Comparison of ENCODE assay signal across 11 cellular contexts in genomic region chr1:58898739-58899580, GRCh38.
DNase-seq lines count a peak whose midpoint lies in the region; ATAC-seq, FAIRE-seq and TF ChIP-seq lines count a peak whose summit lies in the region.
"Had no signal": no experiment of that assay in that cellular context is flagged by ENCODE, and none has a peak within 500 bp of the region (broad histone marks: within the 10 kb centered on the region; RNA-seq: fewer than 3 reads in every experiment).

No MANE protein-coding gene starts in this region.

- no peaks in the 10 kb centered on the region for H3K36me3 ChIP-seq in IMR-90 (ENCODE audit: control insufficient read depth, insufficient read depth, low read length)
- no peaks in the 10 kb centered on the region for H3K36me3 ChIP-seq in astrocyte (ENCODE audit: insufficient read depth, low read length)
- no peaks in the 10 kb centered on the region for H3K36me3 ChIP-seq in small intestine (ENCODE audit: control insufficient read depth in 2 of 2, insufficient read depth in 2 of 2, low read length in 2 of 2)

- no peak for TF ChIP-seq POLR2A in IMR-90 (IDR thresholded peaks at IDR 0.05; ENCODE audit: low read depth, low read length)

- dilution Hi-C loops in IMR-90 (cut with HindIII; ENCODE audit: low sequenced_read_pairs, unreplicated experiment) = no loop called here

- H4K5ac ChIP-seq in IMR-90 (ENCODE audit: low read depth, low read length) = no peak overlapping the region; the same call in 1 of the 2 replicates

- peaks cover 18% of the 10 kb centered on the region for H3K9me1 ChIP-seq in IMR-90 (ENCODE audit: insufficient read depth, low read length)

- no TSS peak for BruUV-seq in IMR-90 (replicated peaks; lab: Mats Ljungman, UMichigan)

- H4K91ac ChIP-seq in IMR-90 (ENCODE audit: insufficient read depth, low read depth, low read length) = peak overlapping the region; percentile 45

- no peak for TF ChIP-seq CTCF in IMR-90 (conservative IDR thresholded peaks at IDR 0.05; ENCODE audit: low read depth, low read length)
- TF ChIP-seq CTCF in astrocyte (IDR thresholded peaks at IDR 0.05; ENCODE audit: insufficient read depth, low read depth, low read length) = no peak
- TF ChIP-seq CTCF in GM10248 (IDR thresholded peaks at IDR 0.05; ENCODE audit: control extremely low read depth, extremely low read depth, low read depth, missing control alignments) = no peak

- intact Hi-C loops in IMR-90 (cut with micrococcal nuclease) = loop anchor here (5.0 kb wide), 1 partner anchor 157 kb away; no protein-coding TSS in a partner anchor

- no peaks in the 10 kb centered on the region for H3K9me3 ChIP-seq in IMR-90 (ENCODE audit: control insufficient read depth, insufficient read depth, low read length)
- no peaks in the 10 kb centered on the region for H3K9me3 ChIP-seq in astrocyte (ENCODE audit: insufficient read depth, low read depth, low read length)
- no peaks in the 10 kb centered on the region for H3K9me3 ChIP-seq in small intestine (ENCODE audit: control insufficient read depth, low read depth)

- no peaks in the 10 kb centered on the region for H4K20me1 ChIP-seq in IMR-90 (ENCODE audit: insufficient read depth, low read length)
- H4K20me1 ChIP-seq in astrocyte (ENCODE audit: insufficient read depth, low read length) = no peaks in the 10 kb centered on the region

- H3K36me3 Mint-ChIP-seq in astrocyte (ENCODE audit: low read depth, unreplicated experiment) = no peaks in the 10 kb centered on the region

- no peak for TF ChIP-seq RAD21 in IMR-90 (IDR thresholded peaks at IDR 0.05; ENCODE audit: low read length)

- H3K4me3 ChIP-seq in IMR-90 (ENCODE audit: insufficient read depth, low read depth, low read length) (no peak overlapping the region), astrocyte (ENCODE audit: insufficient read depth, low read depth, low read length) (no peak overlapping the region), small intestine (ENCODE audit: low read depth in 1 of 2, low read length in 2 of 2) (no peak overlapping the region)

- WGBS in IMR-90 (ENCODE audit: extremely low coverage in 2 of 2, insufficient read length in 1 of 2), 2 experiments = 70% methylated on average over 2 of the region's 10 CpGs; no CpG with 5 or more reads in 1 of the 2 experiments
- WGBS in small intestine, 3 donors = 43 to 52% (median 46%) methylated on average over 10 of the region's 10 CpGs

- POLR2A ChIA-PET in IMR-90 (lab: Charles Lee; ENCODE audit: unreplicated experiment) (no interaction called here), GM10248 (lab: Yijun Ruan, JAX) (no interaction called here)

- no peaks in the 10 kb centered on the region for H3K27me3 Mint-ChIP-seq in astrocyte (ENCODE audit: low read depth, unreplicated experiment)

- H3K4me1 Mint-ChIP-seq in astrocyte (ENCODE audit: low read depth, unreplicated experiment) = peaks cover 23% of the 10 kb centered on the region

- H3K4me1 ChIP-seq in IMR-90 (ENCODE audit: control insufficient read depth, insufficient read depth, low read length) (peaks cover 22% of the 10 kb centered on the region), astrocyte (ENCODE audit: insufficient read depth, low read length) (peaks cover 18% of the 10 kb centered on the region), small intestine (ENCODE audit: control insufficient read depth in 2 of 2, insufficient read depth in 1 of 2, low read depth in 1 of 2, low read length in 1 of 2) (peaks cover 13 to 15% of the 10 kb centered on the region in 2 donors)

- H3K56ac ChIP-seq in IMR-90 (ENCODE audit: extremely low read depth, insufficient read depth, low read length) = 0 out of 2 replicates have a peak overlapping the region, but pooled peaks have one; percentile 33

- in situ Hi-C loops in IMR-90 (cut with MboI; ENCODE audit: low sequenced_read_pairs) = no loop called here

- H3K27me3 ChIP-seq in IMR-90 (ENCODE audit: control insufficient read depth, insufficient read depth, low read length) (no peaks in the 10 kb centered on the region), astrocyte (ENCODE audit: insufficient read depth, low read length) (no peaks in the 10 kb centered on the region), small intestine (ENCODE audit: control insufficient read depth in 2 of 2, insufficient read depth in 2 of 2, low read length in 2 of 2) (no peaks in the 10 kb centered on the region)

- H3K27ac ChIP-seq in IMR-90 (ENCODE audit: insufficient read depth, low read length) (no peak overlapping the region), astrocyte (ENCODE audit: low read depth, low read length) (no peak overlapping the region), small intestine (ENCODE audit: low read depth in 1 of 2, low read length in 1 of 2) (peak overlapping the region in 1 of 2 donors; percentile 46)

- no peak overlapping the region for H3K4me2 ChIP-seq in IMR-90 (ENCODE audit: low read depth, low read length)
- no peak overlapping the region for H3K4me2 ChIP-seq in astrocyte (ENCODE audit: low read length)

- H2AFZ ChIP-seq in IMR-90 (replicated peaks; ENCODE audit: low read length, poor library complexity) (peak overlapping the region; percentile 77), astrocyte (ENCODE audit: low read depth, low read length) (peak overlapping the region; percentile 51)

- H3K4me3 Mint-ChIP-seq in astrocyte (ENCODE audit: unreplicated experiment) = no peak overlapping the region

- no peak overlapping the region for H3K9ac ChIP-seq in IMR-90 (ENCODE audit: low read depth, low read length)
- H3K9ac ChIP-seq in astrocyte (ENCODE audit: low read length) = no peak overlapping the region

- CTCF ChIA-PET in IMR-90 (lab: Yijun Ruan, JAX) (no interaction called here), GM10248 (lab: Yijun Ruan, JAX) (interaction anchor here (1.1 to 3.5 kb wide), 6 partner anchors 10 to 69 kb away, joined by 3 to 27 read pairs (median 4); no protein-coding TSS in a partner anchor)

- H3K79me2 ChIP-seq in astrocyte (ENCODE audit: insufficient read depth, low read length) = no peaks in the 10 kb centered on the region

- no peak for FAIRE-seq in astrocyte (lab: Jason Lieb, UNC)
- no peak for FAIRE-seq in small intestine (lab: Jason Lieb, UNC)
- FAIRE-seq: G401.6 had no signal

- H2AK9ac ChIP-seq in IMR-90 (replicated peaks; ENCODE audit: low read depth, low read length, poor library complexity) = peak overlapping the region; percentile 57

- H3K18ac ChIP-seq in IMR-90 (ENCODE audit: low read depth, low read length) = peak overlapping the region; percentile 32; the same call in 1 of the 2 replicates

- peak overlapping the region; percentile 52; the same call in 1 of the 2 replicates for H2BK20ac ChIP-seq in IMR-90 (ENCODE audit: low read depth, low read length)

- peak overlapping the region; percentile 68; the same call in 1 of the 3 replicates for H2BK15ac ChIP-seq in IMR-90 (ENCODE audit: low read depth, low read length)

- H3K9me3 Mint-ChIP-seq in astrocyte (ENCODE audit: unreplicated experiment) = no peaks in the 10 kb centered on the region

- peak overlapping the region; percentile 74 for H2AK5ac ChIP-seq in IMR-90 (ENCODE audit: low read depth, low read length)

- no peak overlapping the region for H3K27ac Mint-ChIP-seq in astrocyte (ENCODE audit: unreplicated experiment)

- peak overlapping the region; percentile 43 to 64 for H4K8ac ChIP-seq in IMR-90 (ENCODE audit: low read depth in 2 of 2, low read length in 2 of 2)

- H3K79me1 ChIP-seq in IMR-90 (ENCODE audit: low read depth in 1 of 2, low read length in 2 of 2) = peaks cover 0 to 8% of the 10 kb centered on the region in 2 experiments; a peak in 2 of 4 replicates

- DNase-seq in IMR-90 = peak; percentile 35
- no peak for DNase-seq in astrocyte (ENCODE audit: low read depth)
- peak; percentile 60 for DNase-seq in left lobe of liver (ENCODE audit: low spot score)
- DNase-seq in small intestine = peak; percentile 63
- no peak for DNase-seq in epidermal melanocyte (ENCODE audit: insufficient read length, low spot score)
- DNase-seq in putamen (ENCODE audit: low spot score) = no peak
- DNase-seq in GM10248 (ENCODE audit: extremely low spot score) = no peak
- DNase-seq: activated CD4-positive, alpha-beta T cell treated with anti-CD3 and anti-CD28 coated beads for 4 hours; NCI-H526 treated with DMSO at 0.1 percent for 48 hours had no signal

- peak overlapping the region; percentile 29; the same call in 1 of the 2 replicates for H3K23ac ChIP-seq in IMR-90 (ENCODE audit: low read depth, low read length)

- H3K14ac ChIP-seq in IMR-90 (replicated peaks; ENCODE audit: low read depth, low read length) = peak overlapping the region; percentile 59; the same call in 1 of the 2 replicates

- H2BK120ac ChIP-seq in IMR-90 (ENCODE audit: low read depth, low read length) = peak overlapping the region; percentile 69

- H3K4ac ChIP-seq in IMR-90 (ENCODE audit: low read depth, low read length) = peak overlapping the region; percentile 72; the same call in 1 of the 2 replicates

- ATAC-seq in IMR-90 (ENCODE audit: low read depth) (no peak), left lobe of liver (peak; percentile 2), HG03442 (IDR thresholded peaks at IDR 0.05; ENCODE audit: unreplicated experiment) (no peak)

- H2BK5ac ChIP-seq in IMR-90 (ENCODE audit: low read depth, low read length, poor library complexity, severe bottlenecking) = no peak overlapping the region

TF ChIP-seq in IMR-90, 13 proteins besides CTCF, POLR2A, EP300 and RAD21:
- TF ChIP-seq USF2 (IDR thresholded peaks at IDR 0.05; ENCODE audit: low read depth, low read length) (peak; percentile 79), CEBPB (IDR thresholded peaks at IDR 0.05; ENCODE audit: low read depth, low read length) (0 out of 2 replicates have a peak, but pooled peaks have one; percentile 16), RFX5 (IDR thresholded peaks at IDR 0.05; ENCODE audit: low read depth, low read length) (no peak), BHLHE40 (IDR thresholded peaks at IDR 0.05; ENCODE audit: low read depth, low read length) (peak; percentile 37; the same call in 1 of the 2 replicates), RCOR1 (IDR thresholded peaks at IDR 0.05; ENCODE audit: insufficient replicate concordance, low read length) (no peak)

Comparison
In these comparisons a context has a peak if more than half of its experiments do, and no peak if none do; other contexts are left out.
1. DNase-seq: peak in IMR-90 (single experiment), left lobe of liver (single experiment) and small intestine (single experiment); none in astrocyte (single experiment), epidermal melanocyte (single experiment), putamen (single experiment) and GM10248 (single experiment).